2 cellular contexts compared by ENCODE assay signal in the genomic region with DNA sequence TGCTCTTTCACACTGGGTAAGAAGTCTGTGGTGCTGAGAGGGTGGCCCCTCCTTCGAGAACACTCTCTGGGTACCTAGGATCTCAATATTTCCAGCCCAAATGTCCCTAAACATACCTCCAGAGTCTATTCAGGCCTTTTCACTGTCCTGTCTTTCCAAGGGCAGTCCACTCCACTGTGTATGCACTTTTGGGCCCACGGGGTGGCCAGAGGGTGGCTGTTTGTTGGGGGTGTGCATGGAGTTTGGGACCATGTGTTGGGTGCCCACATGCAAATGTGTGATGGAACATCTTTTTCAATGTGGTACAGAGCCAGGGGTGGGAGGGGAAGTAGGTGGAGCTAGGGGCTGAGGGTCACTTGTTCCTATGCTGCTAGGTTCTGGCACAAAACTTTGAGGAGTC.
A peak's percentile ranks its signal among the peaks of the same experiment; 100 is the strongest.
TF ChIP-seq lines count a peak whose summit lies in the region.

No MANE protein-coding gene starts in this region.

TF ChIP-seq in IMR-90, 13 proteins besides CTCF, POLR2A, EP300 and RAD21:
- TF ChIP-seq NFE2L2 (IDR thresholded peaks at IDR 0.05; ENCODE audit: low read depth, low read length) (no peak), FOS (IDR thresholded peaks at IDR 0.05; ENCODE audit: low read depth, low read length) (no peak), CEBPB (IDR thresholded peaks at IDR 0.05; ENCODE audit: low read depth, low read length) (no peak), RCOR1 (IDR thresholded peaks at IDR 0.05; ENCODE audit: insufficient replicate concordance, low read length) (no peak), BHLHE40 (IDR thresholded peaks at IDR 0.05; ENCODE audit: low read depth, low read length) (no peak), MAFK (IDR thresholded peaks at IDR 0.05; ENCODE audit: low read depth, low read length) (no peak), CHD1 (IDR thresholded peaks at IDR 0.05; ENCODE audit: low read depth, low read length) (no peak), RFX5 (IDR thresholded peaks at IDR 0.05; ENCODE audit: low read depth, low read length) (no peak), MXI1 (IDR thresholded peaks at IDR 0.05; ENCODE audit: borderline replicate concordance, low read depth, low read length) (no peak), SMC3 (IDR thresholded peaks at IDR 0.05; ENCODE audit: low read depth, low read length) (no peak)
- TF ChIP-seq, protein P1, sequence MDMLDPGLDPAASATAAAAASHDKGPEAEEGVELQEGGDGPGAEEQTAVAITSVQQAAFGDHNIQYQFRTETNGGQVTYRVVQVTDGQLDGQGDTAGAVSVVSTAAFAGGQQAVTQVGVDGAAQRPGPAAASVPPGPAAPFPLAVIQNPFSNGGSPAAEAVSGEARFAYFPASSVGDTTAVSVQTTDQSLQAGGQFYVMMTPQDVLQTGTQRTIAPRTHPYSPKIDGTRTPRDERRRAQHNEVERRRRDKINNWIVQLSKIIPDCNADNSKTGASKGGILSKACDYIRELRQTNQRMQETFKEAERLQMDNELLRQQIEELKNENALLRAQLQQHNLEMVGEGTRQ (IDR thresholded peaks at IDR 0.05; ENCODE audit: low read depth, low read length) = no peak
- TF ChIP-seq, protein P2, sequence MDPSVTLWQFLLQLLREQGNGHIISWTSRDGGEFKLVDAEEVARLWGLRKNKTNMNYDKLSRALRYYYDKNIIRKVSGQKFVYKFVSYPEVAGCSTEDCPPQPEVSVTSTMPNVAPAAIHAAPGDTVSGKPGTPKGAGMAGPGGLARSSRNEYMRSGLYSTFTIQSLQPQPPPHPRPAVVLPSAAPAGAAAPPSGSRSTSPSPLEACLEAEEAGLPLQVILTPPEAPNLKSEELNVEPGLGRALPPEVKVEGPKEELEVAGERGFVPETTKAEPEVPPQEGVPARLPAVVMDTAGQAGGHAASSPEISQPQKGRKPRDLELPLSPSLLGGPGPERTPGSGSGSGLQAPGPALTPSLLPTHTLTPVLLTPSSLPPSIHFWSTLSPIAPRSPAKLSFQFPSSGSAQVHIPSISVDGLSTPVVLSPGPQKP (IDR thresholded peaks at IDR 0.05; ENCODE audit: borderline replicate concordance, low read depth, low read length) = no peak

TF ChIP-seq in GM12878, 131 proteins besides CTCF, POLR2A, EP300 and RAD21:
- TF ChIP-seq RFX5 (IDR thresholded peaks at IDR 0.05; ENCODE audit: low read depth, low read length) = peak; percentile 70
- no peak for TF ChIP-seq EGR1 (IDR thresholded peaks at IDR 0.05; ENCODE audit: borderline replicate concordance in 1 of 2, low read depth in 2 of 2, low read length in 2 of 2)
